ENCODE assay signal across 15 cellular contexts in genomic region chr12:119683413-119683812, GRCh38. TPM values are rescaled to one million over a fixed set of nuclear protein-coding genes. Genes with fewer than 3 reads are reported as not detected.
DNase-seq lines count a peak whose midpoint lies in the region; ATAC-seq and TF ChIP-seq lines count a peak whose summit lies in the region.
"Had no signal": no experiment of that assay in that cellular context is flagged by ENCODE, and none has a peak within 500 bp of the region (broad histone marks: within the 10 kb centered on the region; RNA-seq: fewer than 3 reads in every experiment).

No MANE protein-coding gene starts in this region.

- H3K4me1 ChIP-seq in tibial nerve (peaks cover 0 to 41% (median 12%) of the 10 kb centered on the region in 4 donors), HAP-1 (peaks cover 9% of the 10 kb centered on the region)

- H3K9me3 ChIP-seq in tibial nerve, result no peaks in the 10 kb centered on the region
- no peaks in the 10 kb centered on the region for H3K9me3 ChIP-seq in HAP-1
- H3K9me3 ChIP-seq: thoracic aorta had no signal

- TF ChIP-seq EP300 in tibial nerve (IDR thresholded peaks at IDR 0.05), result no peak

- CTCF ChIA-PET in activated CD4-positive, alpha-beta T cell treated with anti-CD3 and anti-CD28 coated beads, Interleukin-2, amount 10 ng/mL, durations not matched to agents 7 days and 5 days (lab: Charles Lee), result interaction anchor here (0.6 to 1.3 kb wide), 4 partner anchors 9 to 437 kb away, joined by 3 to 4 read pairs (median 3); partner anchors contain the start of gene PRKAB1
- CTCF ChIA-PET in activated B cell treated with CpG ODN at 0.5 μM for 24 hours (lab: Charles Lee), result interaction anchor here (1.3 kb wide), 1 partner anchor 98 kb away, joined by 4 read pairs; no protein-coding TSS in a partner anchor

- peaks cover 62% of the 10 kb centered on the region for H3K36me3 Mint-ChIP-seq in activated CD4-positive, alpha-beta T cell treated with anti-CD3 and anti-CD28 coated beads, Interleukin-2, amount 10 ng/mL, durations not matched to agents 7 days and 5 days (ENCODE audit: low read depth)
- peaks cover 32% of the 10 kb centered on the region for H3K36me3 Mint-ChIP-seq in activated B cell treated with CpG ODN at 0.5 μM for 24 hours (ENCODE audit: low read depth)

- no peak overlapping the region for H3K4me3 Mint-ChIP-seq in activated CD4-positive, alpha-beta T cell treated with anti-CD3 and anti-CD28 coated beads, Interleukin-2, amount 10 ng/mL, durations not matched to agents 7 days and 5 days
- H3K4me3 Mint-ChIP-seq in activated B cell treated with CpG ODN at 0.5 μM for 24 hours, result no peak overlapping the region
- H3K4me3 Mint-ChIP-seq: activated T-cell treated with anti-CD3 and anti-CD28 coated beads, Interleukin-2, amount 50 U/mL, for 4 hours had no signal

- H3K4me1 Mint-ChIP-seq in activated CD4-positive, alpha-beta T cell treated with anti-CD3 and anti-CD28 coated beads, Interleukin-2, amount 10 ng/mL, durations not matched to agents 7 days and 5 days, result peaks cover 21% of the 10 kb centered on the region
- H3K4me1 Mint-ChIP-seq in activated B cell treated with CpG ODN at 0.5 μM for 24 hours, result peaks cover 48% of the 10 kb centered on the region

- ATAC-seq in activated B cell treated with CpG ODN at 0.5 μM for 24 hours (ENCODE audit: low read depth) (no peak), GM19351 (IDR thresholded peaks at IDR 0.05; ENCODE audit: unreplicated experiment) (no peak)

- intact Hi-C loops in activated B cell treated with CpG ODN at 0.5 μM for 24 hours (cut with micrococcal nuclease), result loop anchor here (5.0 kb wide), 1 partner anchor 404 kb away; no protein-coding TSS in a partner anchor

- no peak overlapping the region for H3K4me3 ChIP-seq in foreskin fibroblast (ENCODE audit: low read depth in 1 of 2, low read length in 2 of 2)
- H3K4me3 ChIP-seq in tibial nerve, result no peak overlapping the region
- no peak overlapping the region for H3K4me3 ChIP-seq in HAP-1
- H3K4me3 ChIP-seq: thoracic aorta had no signal

- in situ Hi-C loops in HAP-1 (cut with MboI; ENCODE audit: low sequenced_read_pairs), result no loop called here

- H3K27me3 Mint-ChIP-seq in activated CD4-positive, alpha-beta T cell treated with anti-CD3 and anti-CD28 coated beads, Interleukin-2, amount 10 ng/mL, durations not matched to agents 7 days and 5 days, result no peaks in the 10 kb centered on the region
- no peaks in the 10 kb centered on the region for H3K27me3 Mint-ChIP-seq in activated B cell treated with CpG ODN at 0.5 μM for 24 hours

- 71 to 81% methylated on average over 6 of the region's 6 CpGs for WGBS in tibial nerve, 2 donors

- H3K36me3 ChIP-seq in tibial nerve, result peaks cover 2 to 58% (median 19%) of the 10 kb centered on the region in 3 donors
- H3K36me3 ChIP-seq in HAP-1 (replicated peaks), result peaks cover 48% of the 10 kb centered on the region

- H3K27me3 ChIP-seq in tibial nerve (no peaks in the 10 kb centered on the region), HAP-1 (ENCODE audit: low read depth) (no peaks in the 10 kb centered on the region)

- no peak for TF ChIP-seq POLR2A in tibial nerve (IDR thresholded peaks at IDR 0.05)

- DNase-seq in activated CD4-positive, alpha-beta T cell treated with anti-CD3 and anti-CD28 coated beads, Interleukin-2, amount 10 ng/mL, durations not matched to agents 7 days and 5 days, result no peak
- no peak for DNase-seq in activated CD4-positive, alpha-beta T cell treated with anti-CD3 and anti-CD28 coated beads for 4 hours
- DNase-seq in activated B cell treated with CpG ODN at 0.5 μM for 24 hours (no peak), foreskin fibroblast (peak; percentile 44 to 77), tibial nerve (ENCODE audit: low spot score in 2 of 2) (no peak), HAP-1 (ENCODE audit: low spot score in 2 of 2) (no peak), KG1 (lab: John Stamatoyannopoulos, UW) (no peak)
- DNase-seq: activated T-cell treated with anti-CD3 and anti-CD28 coated beads, Interleukin-2, amount 50 U/mL, for 4 hours; DMS53; H7; NCI-H1694 treated with DMSO at 0.1 percent for 48 hours; SIG-M5 had no signal

- peak overlapping the region in 3 of 4 donors; percentile 52 to 68 (median 63) for H3K27ac ChIP-seq in tibial nerve
- H3K27ac ChIP-seq: WERI-Rb-1 had no signal

- POLR2A ChIA-PET in activated CD4-positive, alpha-beta T cell treated with anti-CD3 and anti-CD28 coated beads, Interleukin-2, amount 10 ng/mL, durations not matched to agents 7 days and 5 days (lab: Charles Lee), result interaction anchor here (0.6 kb wide), 1 partner anchor 291 kb away, joined by 6 read pairs; no protein-coding TSS in a partner anchor
- POLR2A ChIA-PET in activated B cell treated with CpG ODN at 0.5 μM for 24 hours (lab: Charles Lee), result interaction anchor here (3.3 kb wide), 1 partner anchor 16 kb away, joined by 43 read pairs; the partner anchor contains the start of gene PRKAB1

- H3K9me3 Mint-ChIP-seq in activated CD4-positive, alpha-beta T cell treated with anti-CD3 and anti-CD28 coated beads, Interleukin-2, amount 10 ng/mL, durations not matched to agents 7 days and 5 days, result no peaks in the 10 kb centered on the region
- H3K9me3 Mint-ChIP-seq in activated B cell treated with CpG ODN at 0.5 μM for 24 hours, result peaks cover 3% of the 10 kb centered on the region
- H3K9me3 Mint-ChIP-seq: activated T-cell treated with anti-CD3 and anti-CD28 coated beads, Interleukin-2, amount 50 U/mL, for 4 hours had no signal

- H3K27ac Mint-ChIP-seq in activated CD4-positive, alpha-beta T cell treated with anti-CD3 and anti-CD28 coated beads, Interleukin-2, amount 10 ng/mL, durations not matched to agents 7 days and 5 days, result peak overlapping the region; percentile 80
- H3K27ac Mint-ChIP-seq in activated B cell treated with CpG ODN at 0.5 μM for 24 hours, result peak overlapping the region; percentile 96

- TF ChIP-seq CTCF in activated B cell treated with CpG ODN at 0.5 μM for 24 hours (IDR thresholded peaks at IDR 0.05) (no peak), foreskin fibroblast (IDR thresholded peaks at IDR 0.05; ENCODE audit: low read depth, low read length) (no peak), tibial nerve (IDR thresholded peaks at IDR 0.05) (no peak)

RNA-seq across cellular contexts. Expression of gene PRKAB1, which starts 15.5 kb away (rescaled TPM):
- 10 to 100 TPM; 30.7 to 37.2 TPM for total RNA-seq in activated CD4-positive, alpha-beta T cell treated with anti-CD3 and anti-CD28 coated beads, Interleukin-2, amount 10 ng/mL, durations not matched to agents 7 days and 5 days
- 43.9 and 49.1 TPM in 2 replicates for total RNA-seq in activated B cell treated with CpG ODN at 0.5 μM for 24 hours
- total RNA-seq in tibial nerve, result 10 to 100 TPM; 24.5 to 40.6 (median 28.3) TPM

Comparison
In these comparisons a context has a peak if more than half of its experiments do, and no peak if none do; other contexts are left out.
1. DNase-seq: peak in foreskin fibroblast (2 of 2); none in activated CD4-positive, alpha-beta T cell treated with anti-CD3 and anti-CD28 coated beads, Interleukin-2, amount 10 ng/mL, durations not matched to agents 7 days and 5 days (single experiment), activated CD4-positive, alpha-beta T cell treated with anti-CD3 and anti-CD28 coated beads for 4 hours (0 of 2), activated B cell treated with CpG ODN at 0.5 μM for 24 hours (single experiment), tibial nerve (0 of 2), HAP-1 (0 of 2) and KG1 (single experiment).